9 cellular contexts compared by ENCODE assay signal in genomic region chr4:73864365-73864764, GRCh38. TPM values are rescaled to one million over a fixed set of nuclear protein-coding genes. Genes with fewer than 3 reads are reported as not detected.
DNase-seq lines count a peak whose midpoint lies in the region; ATAC-seq, FAIRE-seq and TF ChIP-seq lines count a peak whose summit lies in the region.
"Had no signal": no experiment of that assay in that cellular context is flagged by ENCODE, and none has a peak within 500 bp of the region (broad histone marks: within the 10 kb centered on the region; RNA-seq: fewer than 3 reads in every experiment).

No MANE protein-coding gene starts in this region.

- H3K9me3 Mint-ChIP-seq in nephron progenitor cell, result no peaks in the 10 kb centered on the region
- H3K9me3 Mint-ChIP-seq in stimulated activated naive CD8-positive, alpha-beta T cell treated with anti-CD3 and anti-CD28 coated beads, Interleukin-15, amount 100 ng/mL, for 72 hours, result no peaks in the 10 kb centered on the region

- in situ Hi-C loops in astrocyte of the spinal cord (cut with HindIII; ENCODE audit: low sequenced_read_pairs), result no loop called here

- TF ChIP-seq CTCF in GM06990 (IDR thresholded peaks at IDR 0.05; ENCODE audit: insufficient read depth, low read length, poor library complexity, severe bottlenecking), result peak; percentile 60
- peak; percentile 48 for TF ChIP-seq CTCF in astrocyte of the spinal cord (IDR thresholded peaks at IDR 0.05; ENCODE audit: low read depth, low read length)
- peak; percentile 45 for TF ChIP-seq CTCF in nephron progenitor cell (IDR thresholded peaks at IDR 0.05)

- H3K36me3 Mint-ChIP-seq in nephron progenitor cell (ENCODE audit: low read depth), result no peaks in the 10 kb centered on the region

- no peak overlapping the region for H3K27ac ChIP-seq in SJCRH30
- H3K27ac ChIP-seq: upper lobe of left lung had no signal

- ATAC-seq in stimulated activated naive CD8-positive, alpha-beta T cell treated with anti-CD3 and anti-CD28 coated beads, Interleukin-15, amount 100 ng/mL, for 72 hours, result no peak
- no peak for ATAC-seq in GM19452 (IDR thresholded peaks at IDR 0.05; ENCODE audit: unreplicated experiment)

- H3K4me3 Mint-ChIP-seq in nephron progenitor cell, result no peak overlapping the region
- H3K4me3 Mint-ChIP-seq in stimulated activated naive CD8-positive, alpha-beta T cell treated with anti-CD3 and anti-CD28 coated beads, Interleukin-15, amount 100 ng/mL, for 72 hours, result no peak overlapping the region

- no peak for DNase-seq in GM06990 (ENCODE audit: extremely low read depth, insufficient read length)
- peak; percentile 10 for DNase-seq in HTR-8/SVneo (ENCODE audit: insufficient read length, low spot score)
- DNase-seq in astrocyte of the spinal cord (ENCODE audit: low read depth, low spot score), result peak; percentile 19
- DNase-seq in nephron progenitor cell, result no peak
- no peak for DNase-seq in SJCRH30
- DNase-seq in stimulated activated naive CD8-positive, alpha-beta T cell treated with anti-CD3 and anti-CD28 coated beads, Interleukin-15, amount 100 ng/mL, for 72 hours, result no peak
- DNase-seq: Karpas-422, upper lobe of left lung had no signal

- no peak overlapping the region for H3K27ac Mint-ChIP-seq in nephron progenitor cell
- no peak overlapping the region for H3K27ac Mint-ChIP-seq in stimulated activated naive CD8-positive, alpha-beta T cell treated with anti-CD3 and anti-CD28 coated beads, Interleukin-15, amount 100 ng/mL, for 72 hours

- H3K27me3 ChIP-seq in GM06990 (replicated peaks; ENCODE audit: control insufficient read depth, insufficient read depth, low read length) (no peaks in the 10 kb centered on the region), SJCRH30 (no peaks in the 10 kb centered on the region)
- H3K27me3 ChIP-seq: upper lobe of left lung had no signal

- H3K36me3 ChIP-seq in GM06990 (ENCODE audit: control insufficient read depth, insufficient read depth, low read length) (no peaks in the 10 kb centered on the region), SJCRH30 (no peaks in the 10 kb centered on the region)
- H3K36me3 ChIP-seq: upper lobe of left lung had no signal

- H3K4me3 ChIP-seq in GM06990 (replicated peaks; ENCODE audit: low read depth, low read length), result no peak overlapping the region
- no peak overlapping the region for H3K4me3 ChIP-seq in astrocyte of the spinal cord (ENCODE audit: low read depth, low read length)
- no peak overlapping the region for H3K4me3 ChIP-seq in SJCRH30
- H3K4me3 ChIP-seq: upper lobe of left lung had no signal

- peaks cover 9% of the 10 kb centered on the region for H3K4me1 Mint-ChIP-seq in nephron progenitor cell
- peaks cover 12% of the 10 kb centered on the region for H3K4me1 Mint-ChIP-seq in stimulated activated naive CD8-positive, alpha-beta T cell treated with anti-CD3 and anti-CD28 coated beads, Interleukin-15, amount 100 ng/mL, for 72 hours

- peaks cover 44% of the 10 kb centered on the region for H3K27me3 Mint-ChIP-seq in nephron progenitor cell (ENCODE audit: low read depth, poor library complexity)
- H3K27me3 Mint-ChIP-seq in stimulated activated naive CD8-positive, alpha-beta T cell treated with anti-CD3 and anti-CD28 coated beads, Interleukin-15, amount 100 ng/mL, for 72 hours, result peaks cover 16% of the 10 kb centered on the region

- H3K9me3 ChIP-seq in SJCRH30 (replicated peaks), result no peaks in the 10 kb centered on the region; the same call in 1 of the 2 replicates
- H3K9me3 ChIP-seq: upper lobe of left lung had no signal

- no peak for FAIRE-seq in HTR-8/SVneo (lab: Jason Lieb, UNC)

- H3K4me1 ChIP-seq in SJCRH30, result no peaks in the 10 kb centered on the region

RNA-seq across cellular contexts. Expression of gene CXCL1, which starts 4.8 kb away (rescaled TPM):
- 0.23 TPM in 1 of 2 replicates, not detected in the other for total RNA-seq in SJCRH30 (2014; rRNA removed; shearing (Covaris generic))

RNA-seq across cellular contexts. Expression of gene PF4V1, which starts 11.3 kb away (rescaled TPM):
- not detected in 2 replicates for total RNA-seq in SJCRH30 (2014; rRNA removed; shearing (Covaris generic))
- total RNA-seq: upper lobe of left lung had no signal

RNA-seq across cellular contexts. Expression of gene CXCL6, which starts 27.9 kb away (rescaled TPM):
- 0.08 TPM in 1 of 2 replicates, not detected in the other for total RNA-seq in SJCRH30 (2014; rRNA removed; shearing (Covaris generic))

Comparison
In these comparisons a context has a peak if more than half of its experiments do, and no peak if none do; other contexts are left out.
1. DNase-seq: peak in HTR-8/SVneo (single experiment) and astrocyte of the spinal cord (single experiment); none in GM06990 (single experiment), nephron progenitor cell (single experiment), SJCRH30 (0 of 2) and stimulated activated naive CD8-positive, alpha-beta T cell treated with anti-CD3 and anti-CD28 coated beads, Interleukin-15, amount 100 ng/mL, for 72 hours (0 of 2).
2. Peak in every context shown above with its lines, with median percentiles within 50 percentile points of each other: CTCF ChIP-seq.